ENCODE assay signal across 18 cellular contexts in genomic region chr10:127406018-127406550, GRCh38.
DNase-seq lines count a peak whose midpoint lies in the region; ATAC-seq and TF ChIP-seq lines count a peak whose summit lies in the region.
"Had no signal": no experiment of that assay in that cellular context is flagged by ENCODE, and none has a peak within 500 bp of the region (broad histone marks: within the 10 kb centered on the region; RNA-seq: fewer than 3 reads in every experiment).

No MANE protein-coding gene starts in this region.

- H2BK5ac ChIP-seq in IMR-90 (ENCODE audit: low read depth, low read length, poor library complexity, severe bottlenecking) = no peak overlapping the region

- ATAC-seq in IMR-90 (ENCODE audit: low read depth) (no peak), GM19328 (IDR thresholded peaks at IDR 0.05; ENCODE audit: unreplicated experiment) (no peak)
- ATAC-seq: GM12878 had no signal

- peak overlapping the region; percentile 29 for H3K4me3 Mint-ChIP-seq in endothelial cell (ENCODE audit: unreplicated experiment)
- H3K4me3 Mint-ChIP-seq in osteocyte (ENCODE audit: unreplicated experiment) = no peak overlapping the region
- H3K4me3 Mint-ChIP-seq in activated CD4-positive, alpha-beta memory T cell treated with anti-CD3 and anti-CD28 coated beads for 36 hours = no peak overlapping the region
- H3K4me3 Mint-ChIP-seq: CD14-positive monocyte; CD4-positive, alpha-beta memory T cell had no signal

- TF ChIP-seq POLR2A in IMR-90 (IDR thresholded peaks at IDR 0.05; ENCODE audit: low read depth, low read length) = no peak
- TF ChIP-seq POLR2A in spleen (IDR thresholded peaks at IDR 0.05) = no peak
- TF ChIP-seq POLR2A in erythroblast (IDR thresholded peaks at IDR 0.05; ENCODE audit: low read length) = no peak

- H3K4me1 Mint-ChIP-seq in endothelial cell (ENCODE audit: unreplicated experiment) = no peaks in the 10 kb centered on the region
- H3K4me1 Mint-ChIP-seq in osteocyte (ENCODE audit: unreplicated experiment) = peaks cover 95% of the 10 kb centered on the region
- no peaks in the 10 kb centered on the region for H3K4me1 Mint-ChIP-seq in activated CD4-positive, alpha-beta memory T cell treated with anti-CD3 and anti-CD28 coated beads for 36 hours (ENCODE audit: low read depth)
- H3K4me1 Mint-ChIP-seq: CD4-positive, alpha-beta memory T cell had no signal

- H2AFZ ChIP-seq in IMR-90 (replicated peaks; ENCODE audit: low read length, poor library complexity) = no peak overlapping the region

- H3K36me3 ChIP-seq in IMR-90 (ENCODE audit: control insufficient read depth, insufficient read depth, low read length) = peaks cover 19% of the 10 kb centered on the region; the same call in 1 of the 2 replicates
- H3K36me3 ChIP-seq in spleen = peaks cover 0 to 32% (median 0%) of the 10 kb centered on the region in 6 donors
- H3K36me3 ChIP-seq: BLaER1, HAP-1 had no signal

- H3K9me3 ChIP-seq in IMR-90 (ENCODE audit: control insufficient read depth, insufficient read depth, low read length) (no peaks in the 10 kb centered on the region), spleen (peaks cover 0 to 10% (median 0%) of the 10 kb centered on the region in 8 donors)
- H3K9me3 ChIP-seq: BLaER1, HAP-1 had no signal

- peaks cover 22% of the 10 kb centered on the region for H3K9me1 ChIP-seq in IMR-90 (ENCODE audit: insufficient read depth, low read length)

- H4K5ac ChIP-seq in IMR-90 (ENCODE audit: low read depth, low read length) = no peak overlapping the region

- H3K4me1 ChIP-seq in IMR-90 (ENCODE audit: control insufficient read depth, insufficient read depth, low read length) (peaks cover 17% of the 10 kb centered on the region), spleen (no peaks in the 10 kb centered on the region)
- H3K4me1 ChIP-seq: BLaER1, HAP-1 had no signal

- H3K27ac ChIP-seq in IMR-90 (ENCODE audit: insufficient read depth, low read length) = peak overlapping the region; percentile 15; the same call in 1 of the 2 replicates
- no peak overlapping the region for H3K27ac ChIP-seq in spleen
- H3K27ac ChIP-seq: BLaER1 had no signal

- no peak overlapping the region for H3K4me3 ChIP-seq in IMR-90 (ENCODE audit: insufficient read depth, low read depth, low read length)
- H3K4me3 ChIP-seq in spleen = no peak overlapping the region
- H3K4me3 ChIP-seq: BLaER1, GM12878, HAP-1 had no signal

- intact Hi-C loops in IMR-90 (cut with micrococcal nuclease) = loop anchor here (10.0 kb wide), 1 partner anchor 501 kb away; the partner anchor contains the start of gene DOCK1
- intact Hi-C loops in spleen (cut with DNase I; ENCODE audit: low total_unique reads) = no loop called here
- intact Hi-C loops in activated CD4-positive, alpha-beta memory T cell treated with anti-CD3 and anti-CD28 coated beads for 36 hours (cut with micrococcal nuclease) = no loop called here

- H2AK5ac ChIP-seq in IMR-90 (ENCODE audit: low read depth, low read length) = peak overlapping the region; percentile 64; the same call in 1 of the 2 replicates

- no peak for TF ChIP-seq RAD21 in IMR-90 (IDR thresholded peaks at IDR 0.05; ENCODE audit: low read length)

- no peak for DNase-seq in IMR-90
- no peak for DNase-seq in endothelial cell (ENCODE audit: low spot score)
- no peak for DNase-seq in osteocyte (ENCODE audit: extremely low spot score, unreplicated experiment)
- DNase-seq in spleen = peak; percentile 24
- DNase-seq in erythroblast (lab: John Stamatoyannopoulos, UW) = no peak
- DNase-seq in activated CD4-positive, alpha-beta memory T cell treated with anti-CD3 and anti-CD28 coated beads for 36 hours = no peak
- no peak for DNase-seq in cerebellar nuclear complex (lab: John Stamatoyannopoulos, UW)
- DNase-seq: 8988T; CD4-positive, alpha-beta memory T cell; DMS 273 treated with DMSO at 0.1 percent for 48 hours; DMS53; DND-41; EL had no signal

- H3K4me2 ChIP-seq in IMR-90 (ENCODE audit: low read depth, low read length) = no peak overlapping the region
- H3K4me2 ChIP-seq: BLaER1 had no signal

- H2AK9ac ChIP-seq in IMR-90 (replicated peaks; ENCODE audit: low read depth, low read length, poor library complexity) = no peak overlapping the region

- H3K36me3 Mint-ChIP-seq in endothelial cell (ENCODE audit: low read depth, unreplicated experiment) (peaks cover 37% of the 10 kb centered on the region), osteocyte (ENCODE audit: unreplicated experiment) (peaks cover 20% of the 10 kb centered on the region)
- H3K36me3 Mint-ChIP-seq in activated CD4-positive, alpha-beta memory T cell treated with anti-CD3 and anti-CD28 coated beads for 36 hours = no peaks in the 10 kb centered on the region
- H3K36me3 Mint-ChIP-seq: CD14-positive monocyte; CD4-positive, alpha-beta memory T cell had no signal

- H3K27me3 Mint-ChIP-seq in endothelial cell (ENCODE audit: unreplicated experiment) (no peaks in the 10 kb centered on the region), osteocyte (ENCODE audit: unreplicated experiment) (no peaks in the 10 kb centered on the region)
- no peaks in the 10 kb centered on the region for H3K27me3 Mint-ChIP-seq in activated CD4-positive, alpha-beta memory T cell treated with anti-CD3 and anti-CD28 coated beads for 36 hours
- H3K27me3 Mint-ChIP-seq: CD4-positive, alpha-beta memory T cell had no signal

- in situ Hi-C loops in IMR-90 (cut with MboI; ENCODE audit: low sequenced_read_pairs) = no loop called here

- H3K23ac ChIP-seq in IMR-90 (ENCODE audit: low read depth, low read length) = 0 out of 2 replicates have a peak overlapping the region, but pooled peaks have one; percentile 12

- H2BK15ac ChIP-seq in IMR-90 (ENCODE audit: low read depth, low read length) = peak overlapping the region; percentile 33; the same call in 1 of the 3 replicates

- H2BK120ac ChIP-seq in IMR-90 (ENCODE audit: low read depth, low read length) = peak overlapping the region; percentile 94

- H3K4ac ChIP-seq in IMR-90 (ENCODE audit: low read depth, low read length) = peak overlapping the region; percentile 90

- H2BK20ac ChIP-seq in IMR-90 (ENCODE audit: low read depth, low read length) = peak overlapping the region; percentile 50; the same call in 1 of the 2 replicates

- dilution Hi-C loops in IMR-90 (cut with HindIII; ENCODE audit: low sequenced_read_pairs, unreplicated experiment) = no loop called here

- TF ChIP-seq CTCF in IMR-90 (conservative IDR thresholded peaks at IDR 0.05; ENCODE audit: low read depth, low read length) (no peak), endothelial cell (IDR thresholded peaks at IDR 0.05; ENCODE audit: unreplicated experiment) (no peak), osteocyte (IDR thresholded peaks at IDR 0.05) (no peak), spleen (IDR thresholded peaks at IDR 0.05 in 8 of 11, conservative IDR thresholded peaks at IDR 0.05 in 3 of 11) (no peak)

- H3K9me3 Mint-ChIP-seq in endothelial cell (ENCODE audit: unreplicated experiment) = no peaks in the 10 kb centered on the region
- no peaks in the 10 kb centered on the region for H3K9me3 Mint-ChIP-seq in osteocyte (ENCODE audit: unreplicated experiment)
- peaks cover 14% of the 10 kb centered on the region for H3K9me3 Mint-ChIP-seq in activated CD4-positive, alpha-beta memory T cell treated with anti-CD3 and anti-CD28 coated beads for 36 hours

- POLR2A ChIA-PET in IMR-90 (lab: Charles Lee; ENCODE audit: unreplicated experiment) = no interaction called here
- POLR2A ChIA-PET in activated CD4-positive, alpha-beta memory T cell treated with anti-CD3 and anti-CD28 coated beads for 36 hours (lab: Charles Lee) = no interaction called here

- H3K27ac Mint-ChIP-seq in endothelial cell (ENCODE audit: unreplicated experiment) = no peak overlapping the region
- peak overlapping the region; percentile 94 for H3K27ac Mint-ChIP-seq in osteocyte (ENCODE audit: unreplicated experiment)
- H3K27ac Mint-ChIP-seq in activated CD4-positive, alpha-beta memory T cell treated with anti-CD3 and anti-CD28 coated beads for 36 hours = no peak overlapping the region
- H3K27ac Mint-ChIP-seq: CD14-positive monocyte had no signal

- WGBS in IMR-90 (ENCODE audit: extremely low coverage in 2 of 2, insufficient read length in 1 of 2), 2 experiments = 100% methylated on average over 2 of the region's 12 CpGs; no CpG with 5 or more reads in 1 of the 2 experiments
- 89 to 95% (median 92%) methylated on average over 12 of the region's 12 CpGs for WGBS in spleen, 5 donors

- BruUV-seq in IMR-90 (replicated peaks; lab: Mats Ljungman, UMichigan) = no TSS peak

- peak overlapping the region; percentile 49; the same call in 1 of the 2 replicates for H3K18ac ChIP-seq in IMR-90 (ENCODE audit: low read depth, low read length)

- no peak overlapping the region for H4K91ac ChIP-seq in IMR-90 (ENCODE audit: insufficient read depth, low read depth, low read length)

- H4K20me1 ChIP-seq in IMR-90 (ENCODE audit: insufficient read depth, low read length) = 0 out of 2 replicates have a peak, but pooled peaks cover 6% of the 10 kb centered on the region
- H4K20me1 ChIP-seq: BLaER1 had no signal

- no peak overlapping the region for H3K56ac ChIP-seq in IMR-90 (ENCODE audit: extremely low read depth, insufficient read depth, low read length)

- peak overlapping the region; percentile 25; the same call in 1 of the 2 replicates for H3K14ac ChIP-seq in IMR-90 (replicated peaks; ENCODE audit: low read depth, low read length)

- no peak overlapping the region; a peak in 1 of 4 replicates for H4K8ac ChIP-seq in IMR-90 (ENCODE audit: low read depth in 2 of 2, low read length in 2 of 2)

- H3K27me3 ChIP-seq in IMR-90 (ENCODE audit: control insufficient read depth, insufficient read depth, low read length) (no peaks in the 10 kb centered on the region), spleen (replicated peaks in 1 of 7) (no peaks in the 10 kb centered on the region)
- H3K27me3 ChIP-seq: BLaER1 had no signal

- CTCF ChIA-PET in IMR-90 (lab: Yijun Ruan, JAX) = no interaction called here
- CTCF ChIA-PET in activated CD4-positive, alpha-beta memory T cell treated with anti-CD3 and anti-CD28 coated beads for 36 hours (lab: Charles Lee) = no interaction called here

- no peak overlapping the region for H3K9ac ChIP-seq in IMR-90 (ENCODE audit: low read depth, low read length)
- H3K9ac ChIP-seq: BLaER1 had no signal

- H3K79me1 ChIP-seq in IMR-90 (ENCODE audit: low read depth in 1 of 2, low read length in 2 of 2) = peaks cover 0 to 4% of the 10 kb centered on the region in 2 experiments; a peak in 1 of 4 replicates

TF ChIP-seq in IMR-90, 13 proteins besides CTCF, POLR2A, EP300 and RAD21 (continues in another document):
- TF ChIP-seq MXI1 (IDR thresholded peaks at IDR 0.05; ENCODE audit: borderline replicate concordance, low read depth, low read length) (no peak), MAFK (IDR thresholded peaks at IDR 0.05; ENCODE audit: low read depth, low read length) (no peak), RCOR1 (IDR thresholded peaks at IDR 0.05; ENCODE audit: insufficient replicate concordance, low read length) (no peak), FOS (IDR thresholded peaks at IDR 0.05; ENCODE audit: low read depth, low read length) (no peak), BHLHE40 (IDR thresholded peaks at IDR 0.05; ENCODE audit: low read depth, low read length) (no peak), CHD1 (IDR thresholded peaks at IDR 0.05; ENCODE audit: low read depth, low read length) (no peak)
